1 cellular context compared by ENCODE assay signal in the genomic region with DNA sequence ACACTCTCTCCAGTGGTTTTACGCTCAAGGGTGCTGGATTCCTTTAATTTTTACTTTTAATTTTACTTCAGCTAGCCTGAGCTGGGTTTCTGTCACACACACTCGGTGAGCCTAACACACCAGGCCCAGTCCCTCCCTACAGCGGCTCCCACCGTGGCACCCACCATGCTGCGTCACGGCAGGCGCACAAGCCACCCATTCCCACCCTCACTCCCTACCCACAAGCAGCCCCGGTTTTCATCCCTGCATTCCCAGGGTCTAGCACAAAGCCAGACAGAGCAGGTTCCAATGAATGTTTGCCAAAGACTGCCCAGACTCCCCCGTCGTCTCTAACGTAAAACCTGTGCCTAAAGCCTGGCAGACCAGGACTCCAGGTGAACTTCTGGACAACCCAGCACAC.
TF ChIP-seq lines count a peak whose summit lies in the region.

No MANE protein-coding gene starts in this region.

TF ChIP-seq in K562, 482 proteins besides CTCF, POLR2A, EP300 and RAD21:
- TF ChIP-seq ZNF586 (CRISPR knock-in tag; conservative IDR thresholded peaks at IDR 0.05), result no peak
- TF ChIP-seq RNF2 (IDR thresholded peaks at IDR 0.05), result no peak
- no peak for TF ChIP-seq HNRNPH1 (optimal IDR thresholded peaks at IDR 0.05; ENCODE audit: low read depth, low read length)
- TF ChIP-seq HNRNPLL (IDR thresholded peaks at IDR 0.05; ENCODE audit: low read depth, low read length, poor library complexity, severe bottlenecking), result no peak
- no peak for TF ChIP-seq ZNF644 (tag; IDR thresholded peaks at IDR 0.05; ENCODE audit: low read depth)
- no peak for TF ChIP-seq ZNF76 (CRISPR knock-in tag; IDR thresholded peaks at IDR 0.05; ENCODE audit: borderline replicate concordance)
- TF ChIP-seq POLR2G (IDR thresholded peaks at IDR 0.05; ENCODE audit: low read depth, low read length), result 0 out of 2 replicates have a peak, but pooled peaks have one; percentile 30
